In the genomic region with DNA sequence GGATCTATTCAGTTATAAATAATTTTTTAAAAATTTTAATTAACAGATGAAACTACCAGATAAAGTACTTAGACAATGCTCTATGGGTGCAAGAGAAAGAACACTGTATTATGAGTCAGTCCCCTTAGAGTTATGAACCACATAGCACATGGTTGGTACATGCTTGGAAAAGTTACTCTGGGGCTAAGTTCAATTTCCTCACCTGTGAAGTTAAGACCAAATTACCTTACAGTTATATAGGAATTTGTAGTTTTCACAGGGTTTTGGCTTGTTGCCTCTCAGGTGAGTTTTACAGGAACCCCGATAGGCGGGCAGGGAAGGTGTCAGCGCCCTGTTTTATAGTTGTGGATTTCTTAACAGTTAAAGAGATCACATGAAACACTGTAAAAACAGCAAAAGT, we compare ENCODE assay signal across 8 cellular contexts. TPM values are rescaled to one million over a fixed set of nuclear protein-coding genes. Genes with fewer than 3 reads are reported as not detected.
DNase-seq lines count a peak whose midpoint lies in the region; ATAC-seq lines count a peak whose summit lies in the region.

No MANE protein-coding gene starts in this region.

- H3K9me3 ChIP-seq in HAP-1 (no peaks in the 10 kb centered on the region), SJCRH30 (replicated peaks) (no peaks in the 10 kb centered on the region)

- peaks cover 12% of the 10 kb centered on the region for H3K4me1 ChIP-seq in HAP-1
- 0 out of 2 replicates have a peak, but pooled peaks cover 3% of the 10 kb centered on the region for H3K4me1 ChIP-seq in SJCRH30
- H3K4me1 ChIP-seq in rectal smooth muscle tissue (ENCODE audit: control insufficient read depth, insufficient read depth, low read length) = peaks cover 7% of the 10 kb centered on the region

- H3K27me3 ChIP-seq in HAP-1 (ENCODE audit: low read depth) (no peaks in the 10 kb centered on the region), SJCRH30 (no peaks in the 10 kb centered on the region), rectal smooth muscle tissue (ENCODE audit: control insufficient read depth, insufficient read depth, low read length) (no peaks in the 10 kb centered on the region)

- DNase-seq in HAP-1 (ENCODE audit: low spot score in 2 of 2) (peak in 1 of 2 experiments; percentile 20), SJCRH30 (peak in 1 of 2 experiments; percentile 13), fibroblast of the conjunctiva (ENCODE audit: low read depth) (peak; percentile 5), NCI-H2227 (lab: John Stamatoyannopoulos, UW; ENCODE audit: unreplicated experiment) (no peak), SHP77 (lab: John Stamatoyannopoulos, UW) (no peak)

- H3K27ac ChIP-seq in SJCRH30 (peak overlapping the region; percentile 95), rectal smooth muscle tissue (ENCODE audit: low read depth, low read length) (no peak overlapping the region)

- peak overlapping the region; percentile 90 for H3K4me3 ChIP-seq in HAP-1
- peak overlapping the region; percentile 90 for H3K4me3 ChIP-seq in SJCRH30
- H3K4me3 ChIP-seq in rectal smooth muscle tissue (ENCODE audit: low read length) = peak overlapping the region; percentile 98

- ATAC-seq in HG02623 (IDR thresholded peaks at IDR 0.05; ENCODE audit: unreplicated experiment) = no peak
- ATAC-seq in GM18909 (IDR thresholded peaks at IDR 0.05; ENCODE audit: poor library complexity, unreplicated experiment) = no peak

- in situ Hi-C loops in HAP-1 (cut with MboI; ENCODE audit: low sequenced_read_pairs) = no loop called here

- no peaks in the 10 kb centered on the region; the same call in 1 of the 2 replicates for H3K36me3 ChIP-seq in HAP-1 (replicated peaks)
- peaks cover 23% of the 10 kb centered on the region for H3K36me3 ChIP-seq in SJCRH30
- no peaks in the 10 kb centered on the region for H3K36me3 ChIP-seq in rectal smooth muscle tissue (ENCODE audit: control insufficient read depth, insufficient read depth, low read length)

- H3K9ac ChIP-seq in rectal smooth muscle tissue (ENCODE audit: low read length) = no peak overlapping the region

RNA-seq across cellular contexts. Expression of gene PANK3, which starts 1.2 kb away (rescaled TPM):
- total RNA-seq in SJCRH30 (2014; rRNA removed; shearing (Covaris generic)) = 97.9 and 111 TPM in 2 replicates

RNA-seq across cellular contexts. Expression of gene FBLL1, which starts 48.9 kb away (rescaled TPM):
- total RNA-seq in SJCRH30 (2014; rRNA removed; shearing (Covaris generic)) = not detected in 2 replicates
